Comparison of ENCODE assay signal across 9 cellular contexts in genomic region chr4:73341454-73341853, GRCh38.
DNase-seq lines count a peak whose midpoint lies in the region; ATAC-seq, FAIRE-seq and TF ChIP-seq lines count a peak whose summit lies in the region.
"Had no signal": no experiment of that assay in that cellular context is flagged by ENCODE, and none has a peak within 500 bp of the region (broad histone marks: within the 10 kb centered on the region; RNA-seq: fewer than 3 reads in every experiment).

No MANE protein-coding gene starts in this region.

- DNase-seq in NCI-H2171 treated with DMSO at 0.1 percent for 48 hours (lab: John Stamatoyannopoulos, UW) = peak; percentile 3
- DNase-seq in NCI-H2171 (lab: John Stamatoyannopoulos, UW) = no peak
- DNase-seq in HFF-Myc (ENCODE audit: extremely low read depth, low read depth) = peak; percentile 16
- peak; percentile 5 for DNase-seq in NCI-H2107 (lab: John Stamatoyannopoulos, UW)
- peak in 6 of 7 donors; percentile 21 to 60 (median 26) for DNase-seq in adrenal gland
- DNase-seq in iPS-NIHi7 (ENCODE audit: extremely low spot score) = peak; percentile 71
- peak; percentile 58 for DNase-seq in urothelium cell line (ENCODE audit: low spot score)

- no peaks in the 10 kb centered on the region for H3K4me1 ChIP-seq in adrenal gland (replicated peaks in 1 of 2)

- peaks cover 14% of the 10 kb centered on the region for H3K27me3 Mint-ChIP-seq in activated T-helper 17 cell treated with anti-CD3 and anti-CD28 coated beads, Interleukin-2, amount 50 U/mL, for 72 hours

- H3K4me3 ChIP-seq in HFF-Myc (replicated peaks; ENCODE audit: low read depth, low read length) (no peak overlapping the region), adrenal gland (no peak overlapping the region)

- TF ChIP-seq CTCF in HFF-Myc (IDR thresholded peaks at IDR 0.05; ENCODE audit: low read depth, low read length, missing control alignments) = peak; percentile 45
- TF ChIP-seq CTCF in adrenal gland (IDR thresholded peaks at IDR 0.05) = peak in 5 of 6 experiments; percentile 26 to 42 (median 39)

- H3K9me3 Mint-ChIP-seq in activated T-helper 17 cell treated with anti-CD3 and anti-CD28 coated beads, Interleukin-2, amount 50 U/mL, for 72 hours = no peaks in the 10 kb centered on the region

- no peaks in the 10 kb centered on the region for H3K36me3 Mint-ChIP-seq in activated T-helper 17 cell treated with anti-CD3 and anti-CD28 coated beads, Interleukin-2, amount 50 U/mL, for 72 hours (ENCODE audit: low read depth)

- no peak for TF ChIP-seq POLR2A in adrenal gland (IDR thresholded peaks at IDR 0.05)

- intact Hi-C loops in adrenal gland (cut with DNase I) = no loop called here

- no peaks in the 10 kb centered on the region for H3K4me1 Mint-ChIP-seq in activated T-helper 17 cell treated with anti-CD3 and anti-CD28 coated beads, Interleukin-2, amount 50 U/mL, for 72 hours

- no peak overlapping the region for H3K4me3 Mint-ChIP-seq in activated T-helper 17 cell treated with anti-CD3 and anti-CD28 coated beads, Interleukin-2, amount 50 U/mL, for 72 hours

- H3K27ac ChIP-seq in adrenal gland = no peak overlapping the region

- 42 to 56% (median 46%) methylated on average over 4 of the region's 4 CpGs for WGBS in adrenal gland, 4 donors

- no peaks in the 10 kb centered on the region for H3K36me3 ChIP-seq in adrenal gland (replicated peaks in 1 of 2)

- no peaks in the 10 kb centered on the region for H3K9me3 ChIP-seq in adrenal gland (replicated peaks in 1 of 3)

- no peaks in the 10 kb centered on the region for H3K27me3 ChIP-seq in adrenal gland

- FAIRE-seq in urothelium cell line (lab: Jason Lieb, UNC) = peak; percentile 82
- FAIRE-seq: A204.1 had no signal

- H3K27ac Mint-ChIP-seq in activated T-helper 17 cell treated with anti-CD3 and anti-CD28 coated beads, Interleukin-2, amount 50 U/mL, for 72 hours = no peak overlapping the region

- no peak for ATAC-seq in activated T-helper 17 cell treated with anti-CD3 and anti-CD28 coated beads, Interleukin-2, amount 50 U/mL, for 72 hours (replicated peaks)
